19 cellular contexts compared by ENCODE assay signal in the genomic region with DNA sequence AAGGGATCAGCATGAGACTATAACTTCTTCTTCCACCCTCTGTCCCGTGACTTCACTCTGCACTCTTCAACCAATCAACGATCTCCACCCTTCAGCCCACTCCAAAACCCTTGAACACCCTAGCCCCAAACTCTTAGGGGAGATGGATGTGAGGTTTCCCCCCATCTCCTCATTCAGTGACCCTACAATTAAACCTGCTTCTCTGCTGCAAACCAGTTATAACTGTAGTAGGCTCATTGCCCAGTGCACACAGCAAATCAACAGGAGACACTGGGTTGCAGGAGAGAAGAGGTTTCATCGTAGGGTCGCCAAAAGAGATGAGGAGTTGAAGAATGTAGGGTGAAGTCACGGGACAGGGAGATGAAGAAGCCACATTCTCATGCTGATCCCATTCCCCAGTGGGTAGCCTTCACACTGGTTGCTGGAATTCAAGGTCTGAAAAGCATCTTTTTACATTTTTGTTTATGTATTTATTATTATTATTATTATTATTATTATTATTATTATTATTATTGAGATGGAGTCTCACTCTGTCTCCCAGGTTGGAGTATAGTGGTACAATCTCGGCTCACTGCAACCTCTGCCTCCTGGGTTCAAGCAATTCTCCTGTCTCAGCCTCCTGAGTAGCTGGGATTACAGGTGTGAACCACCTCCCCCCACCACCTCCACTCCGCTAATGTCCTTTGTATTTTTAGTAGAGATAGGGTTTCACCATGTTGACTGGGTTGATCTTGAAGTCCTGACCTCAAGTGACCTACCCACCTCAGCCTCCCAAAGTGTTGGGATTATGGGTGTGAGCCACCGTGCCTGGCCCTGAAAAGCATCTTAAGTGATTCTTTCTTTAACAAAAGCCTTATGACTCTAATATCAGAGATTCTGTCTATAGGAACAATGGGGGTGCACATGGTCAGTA.
"Had no signal": no experiment of that assay in that cellular context is flagged by ENCODE, and none has a peak within 500 bp of the region (broad histone marks: within the 10 kb centered on the region; RNA-seq: fewer than 3 reads in every experiment).

No MANE protein-coding gene starts in this region.

- DNase-seq: effector memory CD8-positive, alpha-beta T cell; esophagus squamous epithelium; foreskin fibroblast; glutamatergic neuron; left colon; naive B cell; psoas muscle; retina; right lobe of liver; stimulated activated CD4-positive, alpha-beta T cell treated with anti-CD3 and anti-CD28 coated beads, Interleukin-4, amount 100 ng/mL, for 1 hour; stimulated activated CD8-positive, alpha-beta memory T cell treated with anti-CD3 and anti-CD28 coated beads, Interleukin-4, amount 100 ng/mL, for 48 hours; stimulated activated naive CD8-positive, alpha-beta T cell treated with anti-CD3 and anti-CD28 coated beads, Interleukin-15, Interleukin-2, amounts not matched to agents 100 U/mL and 50 U/mL, for 24 hours; tibial artery; upper lobe of right lung had no signal

- H3K36me3 ChIP-seq: esophagus squamous epithelium, gastroesophageal sphincter, right lobe of liver, tibial artery, upper lobe of right lung, vagina had no signal

- H3K27ac Mint-ChIP-seq: effector memory CD8-positive, alpha-beta T cell; nephron; stimulated activated effector memory CD8-positive, alpha-beta T cell treated with anti-CD3 and anti-CD28 coated beads, Interleukin-12 subunit alpha, Interleukin-12 subunit beta, amount 100 ng/mL, for 72 hours had no signal

- H3K36me3 Mint-ChIP-seq: naive B cell; stimulated activated effector memory CD8-positive, alpha-beta T cell treated with anti-CD3 and anti-CD28 coated beads, Interleukin-12 subunit alpha, Interleukin-12 subunit beta, amount 100 ng/mL, for 72 hours had no signal

- H3K27me3 ChIP-seq: vagina had no signal

- ATAC-seq: effector memory CD8-positive, alpha-beta T cell; gastroesophageal sphincter; left colon; psoas muscle; right lobe of liver; stimulated activated effector memory CD8-positive, alpha-beta T cell treated with anti-CD3 and anti-CD28 coated beads, Interleukin-12 subunit alpha, Interleukin-12 subunit beta, amount 100 ng/mL, for 72 hours; stimulated activated naive CD8-positive, alpha-beta T cell treated with anti-CD3 and anti-CD28 coated beads, Interleukin-15, Interleukin-2, amounts not matched to agents 100 U/mL and 50 U/mL, for 24 hours; upper lobe of right lung had no signal

- H3K9me3 ChIP-seq: esophagus squamous epithelium, gastroesophageal sphincter, psoas muscle, right lobe of liver, tibial artery, upper lobe of right lung, vagina had no signal

- H3K9ac ChIP-seq: parathyroid adenoma had no signal

- H3K4me1 Mint-ChIP-seq: naive B cell had no signal

- H3K4me3 ChIP-seq: esophagus squamous epithelium, gastroesophageal sphincter, psoas muscle, right lobe of liver, tibial artery, upper lobe of right lung, vagina had no signal

- H3K4me3 Mint-ChIP-seq: effector memory CD8-positive, alpha-beta T cell; nephron; stimulated activated effector memory CD8-positive, alpha-beta T cell treated with anti-CD3 and anti-CD28 coated beads, Interleukin-12 subunit alpha, Interleukin-12 subunit beta, amount 100 ng/mL, for 72 hours had no signal

- H3K27ac ChIP-seq: esophagus squamous epithelium, gastroesophageal sphincter, parathyroid adenoma, psoas muscle, right lobe of liver, tibial artery, upper lobe of right lung, vagina had no signal

- H3K9me3 Mint-ChIP-seq: effector memory CD8-positive, alpha-beta T cell; naive B cell; nephron; stimulated activated effector memory CD8-positive, alpha-beta T cell treated with anti-CD3 and anti-CD28 coated beads, Interleukin-12 subunit alpha, Interleukin-12 subunit beta, amount 100 ng/mL, for 72 hours had no signal

- H3K4me1 ChIP-seq: parathyroid adenoma, psoas muscle, right lobe of liver, vagina had no signal
